In the genomic region with DNA sequence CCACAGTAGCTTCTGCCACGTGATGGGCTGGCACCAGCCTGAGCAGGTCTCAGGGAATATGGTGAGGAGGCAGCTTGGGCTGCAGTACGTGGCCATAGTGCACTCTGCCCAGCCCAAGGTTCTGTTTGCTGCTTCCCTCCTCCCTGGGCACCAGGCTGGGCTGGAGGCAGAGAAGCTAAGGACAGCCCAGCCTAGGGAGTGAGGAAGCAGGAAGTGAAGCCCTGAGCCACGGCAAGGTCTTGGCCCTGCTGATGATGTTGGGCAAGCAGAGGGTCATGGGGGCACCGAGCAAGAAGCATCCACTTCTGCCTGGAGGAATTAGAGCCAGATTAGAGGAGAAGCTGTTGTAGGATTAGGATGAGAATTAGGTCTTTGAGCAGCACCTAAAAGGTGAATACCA, we compare ENCODE assay signal across 23 cellular contexts.
"Had no signal": no experiment of that assay in that cellular context is flagged by ENCODE, and none has a peak within 500 bp of the region (broad histone marks: within the 10 kb centered on the region; RNA-seq: fewer than 3 reads in every experiment).

No MANE protein-coding gene starts in this region.

- H3K27ac ChIP-seq: esophagus squamous epithelium, gastroesophageal sphincter, left ventricle myocardium inferior, lower lobe of right lung, parathyroid adenoma, psoas muscle, right lobe of liver, testis, tibial nerve had no signal

- H3K9me3 Mint-ChIP-seq: dendritic cell treated with granulocyte-macrophage colony-stimulating factor and Interleukin-4, amounts not matched to agents 40 ng/mL and 50 ng/mL, for 4 days; effector memory CD8-positive, alpha-beta T cell; memory B cell; natural killer cell treated with Interleukin-12 subunit alpha and Interleukin-12 subunit beta and Interleukin-15 and Interleukin-18, amount 100 ng/mL, for 72 hours; stimulated activated memory B cell treated with anti-CD40 and anti-IgM and Interleukin-4, amounts not matched to agents 10 μg/mL and 1 μg/mL and 100 μg/mL, for 72 hours; stimulated activated naive CD8-positive, alpha-beta T cell treated with anti-CD3 and anti-CD28 coated beads, Interleukin-15, Interleukin-2, amounts not matched to agents 100 ng/mL and 50 ng/mL, for 24 hours had no signal

- H3K27me3 ChIP-seq: esophagus squamous epithelium, gastroesophageal sphincter, right lobe of liver, testis, tibial nerve had no signal

- H3K4me1 ChIP-seq: esophagus squamous epithelium, gastroesophageal sphincter, left ventricle myocardium inferior, lower lobe of right lung, parathyroid adenoma, psoas muscle, right lobe of liver, tibial nerve had no signal

- ATAC-seq: effector memory CD8-positive, alpha-beta T cell; gastroesophageal sphincter; lower lobe of right lung; natural killer cell treated with Interleukin-12 subunit alpha and Interleukin-12 subunit beta and Interleukin-15 and Interleukin-18, amount 100 ng/mL, for 72 hours; psoas muscle; right lobe of liver had no signal

- H3K27me3 Mint-ChIP-seq: dendritic cell treated with granulocyte-macrophage colony-stimulating factor and Interleukin-4, amounts not matched to agents 40 ng/mL and 50 ng/mL, for 4 days; natural killer cell treated with Interleukin-12 subunit alpha and Interleukin-12 subunit beta and Interleukin-15 and Interleukin-18, amount 100 ng/mL, for 72 hours; stimulated activated memory B cell treated with anti-CD40 and anti-IgM and Interleukin-4, amounts not matched to agents 10 μg/mL and 1 μg/mL and 100 μg/mL, for 72 hours; stimulated activated naive CD8-positive, alpha-beta T cell treated with anti-CD3 and anti-CD28 coated beads, Interleukin-15, Interleukin-2, amounts not matched to agents 100 ng/mL and 50 ng/mL, for 24 hours had no signal

- H3K4me3 ChIP-seq: esophagus squamous epithelium, gastroesophageal sphincter, left ventricle myocardium inferior, lower lobe of right lung, psoas muscle, right lobe of liver, testis, tibial nerve had no signal

- H3K36me3 ChIP-seq: esophagus squamous epithelium, gastroesophageal sphincter, left ventricle myocardium inferior, lower lobe of right lung, right lobe of liver, tibial nerve had no signal

- H3K4me3 Mint-ChIP-seq: dendritic cell treated with granulocyte-macrophage colony-stimulating factor and Interleukin-4, amounts not matched to agents 40 ng/mL and 50 ng/mL, for 4 days; effector memory CD8-positive, alpha-beta T cell; memory B cell; natural killer cell treated with Interleukin-12 subunit alpha and Interleukin-12 subunit beta and Interleukin-15 and Interleukin-18, amount 100 ng/mL, for 72 hours; stimulated activated memory B cell treated with anti-CD40 and anti-IgM and Interleukin-4, amounts not matched to agents 10 μg/mL and 1 μg/mL and 100 μg/mL, for 72 hours; stimulated activated naive CD8-positive, alpha-beta T cell treated with anti-CD3 and anti-CD28 coated beads, Interleukin-15, Interleukin-2, amounts not matched to agents 100 ng/mL and 50 ng/mL, for 24 hours had no signal

- H3K9me3 ChIP-seq: esophagus squamous epithelium, gastroesophageal sphincter, left ventricle myocardium inferior, lower lobe of right lung, psoas muscle, right lobe of liver, testis, tibial nerve had no signal

- DNase-seq: effector memory CD8-positive, alpha-beta T cell; esophagus squamous epithelium; glutamatergic neuron; islet precursor cell; left ventricle myocardium inferior; lower lobe of right lung; midbrain; psoas muscle; retina; right lobe of liver; stimulated activated CD4-positive, alpha-beta T cell treated with anti-CD3 and anti-CD28 coated beads, Interleukin-15, amount 100 ng/mL, for 24 hours; stimulated activated CD4-positive, alpha-beta T cell treated with anti-CD3 and anti-CD28 coated beads, Interleukin-1b, Interleukin-23, amount 100 ng/mL, for 48 hours; stimulated activated CD4-positive, alpha-beta T cell treated with anti-CD3 and anti-CD28 coated beads, Interleukin-4, amount 100 ng/mL, for 24 hours; testis had no signal

- H3K27ac Mint-ChIP-seq: dendritic cell treated with granulocyte-macrophage colony-stimulating factor and Interleukin-4, amounts not matched to agents 40 ng/mL and 50 ng/mL, for 4 days; effector memory CD8-positive, alpha-beta T cell; memory B cell; natural killer cell treated with Interleukin-12 subunit alpha and Interleukin-12 subunit beta and Interleukin-15 and Interleukin-18, amount 100 ng/mL, for 72 hours; stimulated activated memory B cell treated with anti-CD40 and anti-IgM and Interleukin-4, amounts not matched to agents 10 μg/mL and 1 μg/mL and 100 μg/mL, for 72 hours; stimulated activated naive CD8-positive, alpha-beta T cell treated with anti-CD3 and anti-CD28 coated beads, Interleukin-15, Interleukin-2, amounts not matched to agents 100 ng/mL and 50 ng/mL, for 24 hours had no signal

- H3K36me3 Mint-ChIP-seq: memory B cell; natural killer cell treated with Interleukin-12 subunit alpha and Interleukin-12 subunit beta and Interleukin-15 and Interleukin-18, amount 100 ng/mL, for 72 hours; stimulated activated memory B cell treated with anti-CD40 and anti-IgM and Interleukin-4, amounts not matched to agents 10 μg/mL and 1 μg/mL and 100 μg/mL, for 72 hours had no signal

- FAIRE-seq: colon had no signal

- H3K4me1 Mint-ChIP-seq: stimulated activated memory B cell treated with anti-CD40 and anti-IgM and Interleukin-4, amounts not matched to agents 10 μg/mL and 1 μg/mL and 100 μg/mL, for 72 hours had no signal
